8 cellular contexts compared by ENCODE assay signal in the genomic region with DNA sequence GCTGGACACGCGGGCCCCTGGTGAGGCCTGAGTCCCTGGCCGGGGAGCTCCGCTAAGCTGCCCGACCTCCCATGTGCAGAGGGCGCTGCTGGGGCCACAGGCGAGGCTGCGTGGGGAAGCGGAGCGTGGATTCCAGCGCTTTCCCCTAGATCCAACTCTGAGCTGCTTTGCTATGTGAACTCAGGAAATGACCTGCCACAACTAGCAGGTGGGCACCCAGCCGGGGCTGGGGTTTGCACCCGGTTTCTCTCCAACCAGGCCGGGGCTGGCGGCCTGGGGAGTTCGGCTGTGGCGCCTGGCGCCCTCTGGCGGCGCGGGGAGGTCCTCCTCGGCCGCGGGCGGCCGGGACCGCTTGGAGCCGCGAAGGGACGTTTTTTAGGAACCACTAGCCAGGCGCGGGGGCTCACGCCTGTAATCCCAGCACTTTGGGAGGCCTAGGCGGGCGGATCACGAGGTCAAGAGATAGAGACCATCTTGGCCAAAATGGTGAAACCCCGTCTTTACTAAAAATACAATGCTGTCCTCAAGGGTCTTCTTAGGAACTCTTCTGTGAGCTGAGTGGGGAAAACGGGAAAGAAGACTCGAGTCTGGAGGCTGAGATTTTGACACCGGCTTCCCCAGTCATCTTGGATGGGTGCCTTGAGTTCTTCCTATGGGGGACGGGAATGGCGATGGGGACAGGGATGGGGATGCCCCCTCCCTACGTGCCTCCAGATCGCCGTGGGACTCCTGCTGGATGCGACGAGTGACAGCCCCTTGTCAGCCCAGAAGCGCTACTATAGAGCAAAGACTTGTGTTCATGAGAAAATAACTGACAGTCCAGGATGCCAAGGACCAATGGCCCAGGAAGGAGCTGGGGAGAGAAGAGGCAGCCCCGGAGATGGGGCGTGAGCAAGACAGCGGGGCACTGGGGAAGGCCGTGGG. TPM values are rescaled to one million over a fixed set of nuclear protein-coding genes. Genes with fewer than 3 reads are reported as not detected.
DNase-seq lines count a peak whose midpoint lies in the region; ATAC-seq and TF ChIP-seq lines count a peak whose summit lies in the region.

No MANE protein-coding gene starts in this region.

- H3K79me2 ChIP-seq in hepatocyte: no peaks in the 10 kb centered on the region

- TF ChIP-seq CTCF in BJ (IDR thresholded peaks at IDR 0.05; ENCODE audit: insufficient read depth, low read depth, low read length) (peak; percentile 54), Panc1 (IDR thresholded peaks at IDR 0.05) (peak; percentile 97), hepatocyte (IDR thresholded peaks at IDR 0.05; ENCODE audit: poor library complexity) (peak; percentile 85), spleen (IDR thresholded peaks at IDR 0.05 in 8 of 11, conservative IDR thresholded peaks at IDR 0.05 in 3 of 11) (peak; percentile 61 to 98 (median 94))

- ATAC-seq in GM21723 (IDR thresholded peaks at IDR 0.05; ENCODE audit: unreplicated experiment): peak; percentile 84
- ATAC-seq in Panc1: peak; percentile 93
- ATAC-seq in activated naive CD8-positive, alpha-beta T cell treated with anti-CD3 and anti-CD28 coated beads, Interleukin-2, amount 10 ng/mL, durations not matched to agents 7 days and 5 days (ENCODE audit: low read depth): peak; percentile 89

- H3K4me1 Mint-ChIP-seq in activated naive CD8-positive, alpha-beta T cell treated with anti-CD3 and anti-CD28 coated beads, Interleukin-2, amount 10 ng/mL, durations not matched to agents 7 days and 5 days: peaks cover 9% of the 10 kb centered on the region

- peaks cover 5% of the 10 kb centered on the region for H3K27me3 Mint-ChIP-seq in activated naive CD8-positive, alpha-beta T cell treated with anti-CD3 and anti-CD28 coated beads, Interleukin-2, amount 10 ng/mL, durations not matched to agents 7 days and 5 days

- H3K27ac ChIP-seq in Panc1 (ENCODE audit: low read length): no peak overlapping the region
- H3K27ac ChIP-seq in hepatocyte: no peak overlapping the region
- peak overlapping the region in 2 of 8 donors; percentile 1 to 6 for H3K27ac ChIP-seq in spleen

- no peak overlapping the region for H3K4me3 Mint-ChIP-seq in activated naive CD8-positive, alpha-beta T cell treated with anti-CD3 and anti-CD28 coated beads, Interleukin-2, amount 10 ng/mL, durations not matched to agents 7 days and 5 days

- H3K4me3 ChIP-seq in BJ (ENCODE audit: low read depth, low read length) (no peak overlapping the region), Panc1 (ENCODE audit: low read depth in 2 of 2, low read length in 2 of 2) (no peak overlapping the region), hepatocyte (no peak overlapping the region), spleen (peak overlapping the region in 1 of 8 donors; percentile 3)

- intact Hi-C loops in Panc1 (cut with micrococcal nuclease; ENCODE audit: unreplicated experiment) (loop anchor here (10.0 kb wide), 1 partner anchor 63 kb away; no protein-coding TSS in a partner anchor), spleen (cut with DNase I; ENCODE audit: low total_unique reads) (loop anchor here (2.0 to 5.0 kb wide), 2 partner anchors 134 to 437 kb away; partner anchors contain the start of gene SRP9)

- in situ Hi-C loops in Panc1 (cut with HindIII; ENCODE audit: low pct_unique_long_range_greater_than_20kb, low sequenced_read_pairs) (no loop called here), KBM-7 (cut with MboI; ENCODE audit: low pct_unique_long_range_greater_than_20kb, low sequenced_read_pairs) (no loop called here)

- WGBS in hepatocyte (ENCODE audit: low lambda C conversion rate, missing lambda C conversion rate): 39% methylated on average over 51 of the region's 52 CpGs
- WGBS in spleen, 5 donors: 42 to 49% (median 48%) methylated on average over 49 to 52 of the region's 52 CpGs

- peaks cover 1% of the 10 kb centered on the region for H3K36me3 ChIP-seq in BJ (ENCODE audit: control insufficient read depth, insufficient read depth, low read length)
- H3K36me3 ChIP-seq in Panc1 (ENCODE audit: control insufficient read depth, insufficient read depth, low read length): no peaks in the 10 kb centered on the region
- no peaks in the 10 kb centered on the region for H3K36me3 ChIP-seq in hepatocyte (replicated peaks; ENCODE audit: insufficient read depth, low read depth)
- H3K36me3 ChIP-seq in spleen: peaks cover 0 to 36% (median 6%) of the 10 kb centered on the region in 6 donors

- no TSS peak for BruUV-seq in Panc1 (replicated peaks; lab: Mats Ljungman, UMichigan)

- H3K27me3 ChIP-seq in BJ (ENCODE audit: control insufficient read depth, insufficient read depth, low read length) (no peaks in the 10 kb centered on the region), Panc1 (ENCODE audit: control insufficient read depth, insufficient read depth, low read length) (no peaks in the 10 kb centered on the region), hepatocyte (no peaks in the 10 kb centered on the region), spleen (replicated peaks in 1 of 7) (no peaks in the 10 kb centered on the region)

- no peak for TF ChIP-seq POLR2A in spleen (IDR thresholded peaks at IDR 0.05)

- H2AFZ ChIP-seq in hepatocyte: no peak overlapping the region

- CTCF ChIA-PET in BJ (lab: Yijun Ruan, JAX): interaction anchor here (0.6 to 3.4 kb wide), 20 partner anchors 8 to 441 kb away, joined by 3 to 21 read pairs (median 4); partner anchors contain the start of genes LEFTY1, SRP9 and TMEM63A
- CTCF ChIA-PET in Panc1 (lab: Charles Lee): interaction anchor here (0.5 to 1.3 kb wide), 5 partner anchors 9 to 437 kb away, joined by 3 to 4 read pairs (median 3); partner anchors contain the start of gene SRP9

- POLR2A ChIA-PET in BJ (lab: Charles Lee) (no interaction called here), Panc1 (lab: Charles Lee) (no interaction called here)
- POLR2A ChIA-PET in activated naive CD8-positive, alpha-beta T cell treated with anti-CD3 and anti-CD28 coated beads, Interleukin-2, amount 10 ng/mL, durations not matched to agents 7 days and 5 days (lab: Charles Lee): interaction anchor here (1.0 to 1.8 kb wide), 4 partner anchors 12 to 151 kb away, joined by 3 to 13 read pairs (median 7); partner anchors contain the start of genes H3-3A, PYCR2, SRP9 and TMEM63A

- no peaks in the 10 kb centered on the region for H3K4me1 ChIP-seq in Panc1 (ENCODE audit: control insufficient read depth, insufficient read depth, low read length)
- peaks cover 15% of the 10 kb centered on the region for H3K4me1 ChIP-seq in hepatocyte (ENCODE audit: insufficient read depth)
- H3K4me1 ChIP-seq in spleen: peaks cover 0 to 26% (median 16%) of the 10 kb centered on the region in 6 donors

- H3K4me2 ChIP-seq in hepatocyte: peak overlapping the region; percentile 69

- no peaks in the 10 kb centered on the region for H3K36me3 Mint-ChIP-seq in activated naive CD8-positive, alpha-beta T cell treated with anti-CD3 and anti-CD28 coated beads, Interleukin-2, amount 10 ng/mL, durations not matched to agents 7 days and 5 days

- no peak overlapping the region for H3K27ac Mint-ChIP-seq in activated naive CD8-positive, alpha-beta T cell treated with anti-CD3 and anti-CD28 coated beads, Interleukin-2, amount 10 ng/mL, durations not matched to agents 7 days and 5 days

- H3K9me3 ChIP-seq in Panc1 (ENCODE audit: control insufficient read depth, insufficient read depth, low read depth, low read length) (no peaks in the 10 kb centered on the region), hepatocyte (ENCODE audit: low read depth) (no peaks in the 10 kb centered on the region), spleen (no peaks in the 10 kb centered on the region)

- H4K20me1 ChIP-seq in hepatocyte (ENCODE audit: insufficient read depth, poor library complexity, severe bottlenecking): no peaks in the 10 kb centered on the region

- no peaks in the 10 kb centered on the region for H3K9me2 ChIP-seq in hepatocyte (replicated peaks; ENCODE audit: insufficient read depth)

- H3K9me3 Mint-ChIP-seq in activated naive CD8-positive, alpha-beta T cell treated with anti-CD3 and anti-CD28 coated beads, Interleukin-2, amount 10 ng/mL, durations not matched to agents 7 days and 5 days: no peaks in the 10 kb centered on the region

- no peak for DNase-seq in BJ (ENCODE audit: low read depth)
- DNase-seq in Panc1 (ENCODE audit: low read depth, low spot score): no peak
- peak; percentile 88 for DNase-seq in activated naive CD8-positive, alpha-beta T cell treated with anti-CD3 and anti-CD28 coated beads, Interleukin-2, amount 10 ng/mL, durations not matched to agents 7 days and 5 days
- peak; percentile 80 for DNase-seq in hepatocyte (ENCODE audit: low spot score)
- peak; percentile 92 for DNase-seq in spleen
- no peak for DNase-seq in putamen (ENCODE audit: low spot score)
- DNase-seq in KBM-7: no peak

RNA-seq across cellular contexts. Expression of gene PYCR2, which starts 12.6 kb away (rescaled TPM):
- polyA plus RNA-seq in BJ (2011; rRNA removed) (44.8 and 81.1 TPM in 2 replicates), hepatocyte (49.2 and 60.1 TPM in 2 replicates), spleen (10 to 100 TPM; 68.1 to 80.4 (median 79.9) TPM)
- 30.2 and 51.5 TPM in 2 replicates for polyA minus RNA-seq in BJ (2011; rRNA and poly(A)+ RNA removed)
- total RNA-seq in Panc1 (2021; ENCODE audit: unreplicated experiment) (74.4 TPM), hepatocyte (26.9 and 33.5 TPM in 2 replicates), spleen (10 to 100 TPM; 50.0 to 72.8 (median 67.6) TPM)
- 116 TPM for polyA plus RNA-seq in Panc1 (2012; ENCODE audit: insufficient read length)
- total RNA-seq in activated naive CD8-positive, alpha-beta T cell treated with anti-CD3 and anti-CD28 coated beads, Interleukin-2, amount 10 ng/mL, durations not matched to agents 7 days and 5 days: 100 to 1,000 TPM; 118 to 125 TPM

RNA-seq across cellular contexts. Expression of gene LEFTY1, which starts 22.5 kb away (rescaled TPM):
- 0.09 and 0.10 TPM in 2 replicates for polyA plus RNA-seq in BJ (2011; rRNA removed)
- polyA minus RNA-seq in BJ (2011; rRNA and poly(A)+ RNA removed): 0.28 TPM in 1 of 2 replicates, not detected in the other
- not detected for total RNA-seq in Panc1 (2021; ENCODE audit: unreplicated experiment)
- 0.29 TPM for polyA plus RNA-seq in Panc1 (2012; ENCODE audit: insufficient read length)
- total RNA-seq in activated naive CD8-positive, alpha-beta T cell treated with anti-CD3 and anti-CD28 coated beads, Interleukin-2, amount 10 ng/mL, durations not matched to agents 7 days and 5 days: under 1 TPM in 1 of 2 experiments, not detected in 1; 0.19 TPM
- total RNA-seq in hepatocyte: 3.8 and 5.8 TPM in 2 replicates
- 3.9 and 4.5 TPM in 2 replicates for polyA plus RNA-seq in hepatocyte
- under 1 TPM in 4 of 7 donors, not detected in 3; 0.34 to 0.95 (median 0.48) TPM for total RNA-seq in spleen
- polyA plus RNA-seq in spleen: under 1 TPM; 0.06 to 0.09 (median 0.09) TPM

RNA-seq across cellular contexts. Expression of gene TMEM63A, which starts 29.3 kb away (rescaled TPM):
- polyA plus RNA-seq in BJ (2011; rRNA removed): 25.3 and 41.8 TPM in 2 replicates
- polyA minus RNA-seq in BJ (2011; rRNA and poly(A)+ RNA removed): 24.0 and 27.7 TPM in 2 replicates
- total RNA-seq in Panc1 (2021; ENCODE audit: unreplicated experiment): 31.4 TPM
- 22.7 TPM for polyA plus RNA-seq in Panc1 (2012; ENCODE audit: insufficient read length)
- 100 to 1,000 TPM; 196 to 198 TPM for total RNA-seq in activated naive CD8-positive, alpha-beta T cell treated with anti-CD3 and anti-CD28 coated beads, Interleukin-2, amount 10 ng/mL, durations not matched to agents 7 days and 5 days
- 35.8 and 47.5 TPM in 2 replicates for total RNA-seq in hepatocyte
- 38.8 and 58.8 TPM in 2 replicates for polyA plus RNA-seq in hepatocyte
- 100 to 1,000 TPM in 5 of 7 donors, 10 to 100 TPM in 2; 93.9 to 143 (median 122) TPM for total RNA-seq in spleen
- polyA plus RNA-seq in spleen: 10 to 100 TPM; 15.0 to 47.4 (median 23.6) TPM

RNA-seq across cellular contexts. Expression of gene LEFTY2, which starts 29.6 kb away (rescaled TPM):
- not detected in 2 replicates for polyA plus RNA-seq in BJ (2011; rRNA removed)
- not detected in 2 replicates for polyA minus RNA-seq in BJ (2011; rRNA and poly(A)+ RNA removed)
- not detected for total RNA-seq in Panc1 (2021; ENCODE audit: unreplicated experiment)
- not detected for polyA plus RNA-seq in Panc1 (2012; ENCODE audit: insufficient read length)
- not detected for total RNA-seq in activated naive CD8-positive, alpha-beta T cell treated with anti-CD3 and anti-CD28 coated beads, Interleukin-2, amount 10 ng/mL, durations not matched to agents 7 days and 5 days
- 0.16 and 0.60 TPM in 2 replicates for total RNA-seq in hepatocyte
- polyA plus RNA-seq in hepatocyte: 0.55 and 1.1 TPM in 2 replicates
- total RNA-seq in spleen: under 1 TPM in 3 of 7 donors, not detected in 4; 0.34 to 0.54 (median 0.37) TPM
- under 1 TPM; 0.06 to 0.65 (median 0.11) TPM for polyA plus RNA-seq in spleen

Comparison
In these comparisons a context has a peak if more than half of its experiments do, and no peak if none do; other contexts are left out.
1. DNase-seq: peak in activated naive CD8-positive, alpha-beta T cell treated with anti-CD3 and anti-CD28 coated beads, Interleukin-2, amount 10 ng/mL, durations not matched to agents 7 days and 5 days (single experiment), hepatocyte (single experiment) and spleen (single experiment); none in BJ (single experiment), Panc1 (single experiment), putamen (single experiment) and KBM-7 (single experiment).
2. Peak in every context shown above with its lines, with median percentiles within 50 percentile points of each other: CTCF ChIP-seq and ATAC-seq.